8 cellular contexts compared by ENCODE assay signal in genomic region chr6:16762547-16763477, GRCh38.
DNase-seq lines count a peak whose midpoint lies in the region; ATAC-seq and TF ChIP-seq lines count a peak whose summit lies in the region.

No MANE protein-coding gene starts in this region.

- H3K9me3 ChIP-seq in NT2/D1 (ENCODE audit: insufficient read depth, low read length) = no peaks in the 10 kb centered on the region
- H3K9me3 ChIP-seq in muscle layer of duodenum (ENCODE audit: control insufficient read depth in 1 of 2, low read length in 2 of 2) = no peaks in the 10 kb centered on the region

- H3K4me1 ChIP-seq in NT2/D1 (ENCODE audit: insufficient read depth, insufficient read length) (no peaks in the 10 kb centered on the region), muscle layer of duodenum (ENCODE audit: control insufficient read depth in 1 of 2, insufficient read depth in 2 of 2, low read length in 2 of 2) (peaks cover 0 to 23% of the 10 kb centered on the region in 2 donors)

- H3K36me3 ChIP-seq in NT2/D1 (ENCODE audit: insufficient read depth, insufficient read length, low read length) (no peaks in the 10 kb centered on the region), muscle layer of duodenum (ENCODE audit: control insufficient read depth in 1 of 2, insufficient read depth in 2 of 2, low read length in 2 of 2) (peaks cover 0 to 4% of the 10 kb centered on the region in 2 donors)

- peak overlapping the region; percentile 67 for H3K9ac ChIP-seq in NT2/D1 (ENCODE audit: insufficient read length, low read depth)

- H3K27me3 ChIP-seq in NT2/D1 (ENCODE audit: insufficient read depth, insufficient read length) = peaks cover 3% of the 10 kb centered on the region
- H3K27me3 ChIP-seq in muscle layer of duodenum (ENCODE audit: low read depth, low read length) = no peaks in the 10 kb centered on the region

- TF ChIP-seq POLR2A in erythroblast (IDR thresholded peaks at IDR 0.05; ENCODE audit: low read length) = no peak

- ATAC-seq in GM18861 (IDR thresholded peaks at IDR 0.05; ENCODE audit: unreplicated experiment) = peak; percentile 44
- peak; percentile 31 for ATAC-seq in HG03342 (IDR thresholded peaks at IDR 0.05; ENCODE audit: unreplicated experiment)

- H3K27ac ChIP-seq in muscle layer of duodenum (ENCODE audit: low read length) (peak overlapping the region; percentile 84), substantia nigra (ENCODE audit: low read depth, low read length, poor library complexity, severe bottlenecking) (peak overlapping the region; percentile 95)

- peak; percentile 49 for DNase-seq in AG20443 (ENCODE audit: low spot score)
- DNase-seq in NT2/D1 (ENCODE audit: low read depth, low spot score) = no peak
- DNase-seq in activated T-cell treated with anti-CD3 and anti-CD28 coated beads for 4 hours = peak; percentile 37
- peak; percentile 40 to 42 for DNase-seq in erythroblast (lab: John Stamatoyannopoulos, UW)
- DNase-seq in substantia nigra (lab: John Stamatoyannopoulos, UW) = peak in 8 of 49 donors; percentile 9 to 57 (median 30)

- H3K4me3 ChIP-seq in NT2/D1 (ENCODE audit: insufficient read length, low read depth) = peak overlapping the region; percentile 58
- H3K4me3 ChIP-seq in muscle layer of duodenum (ENCODE audit: low read depth in 1 of 2, low read length in 2 of 2) = peak overlapping the region; percentile 79 to 88
